In the genomic region with DNA sequence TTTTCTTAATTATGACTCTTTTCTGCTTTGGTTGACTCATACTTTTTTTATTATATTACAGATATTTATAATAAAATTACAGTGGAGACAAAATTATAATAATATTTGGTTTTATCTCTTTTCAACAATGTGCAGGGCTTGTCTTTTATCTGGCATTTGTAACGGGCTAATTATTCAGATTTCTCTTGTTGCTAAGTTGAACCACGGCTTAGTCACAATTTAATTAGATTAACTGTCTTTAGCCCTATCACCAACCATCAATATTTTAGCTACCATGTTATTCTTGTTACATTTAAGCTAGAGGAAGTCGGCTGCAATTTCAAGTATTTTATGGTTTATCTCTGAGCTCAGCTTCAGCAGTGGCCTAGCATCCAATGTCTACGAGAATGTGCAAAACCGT, we compare ENCODE assay signal across 9 cellular contexts.
"Had no signal": no experiment of that assay in that cellular context is flagged by ENCODE, and none has a peak within 500 bp of the region (broad histone marks: within the 10 kb centered on the region; RNA-seq: fewer than 3 reads in every experiment).

No MANE protein-coding gene starts in this region.

- DNase-seq: GM23248, GOT3, H7, H9, HCEC 1CT, HFFc6 had no signal

- H3K4me1 ChIP-seq: HAP-1 had no signal

- H3K4me1 Mint-ChIP-seq: GM23338, H9 had no signal

- H2AFZ ChIP-seq: GM23248, GM23338 had no signal

- H3K9me3 ChIP-seq: HAP-1 had no signal

- H3K36me3 ChIP-seq: HAP-1 had no signal

- H3K27ac Mint-ChIP-seq: GM23338, H9, HFFc6 had no signal

- H3K4me3 Mint-ChIP-seq: GM23338, H9, HFFc6 had no signal

- H3K4me2 ChIP-seq: GM23338 had no signal

- H3K27ac ChIP-seq: GM23248 had no signal

- ATAC-seq: GM23338, HCT116 had no signal

- H3K9ac ChIP-seq: GM23248 had no signal

- H3K4me3 ChIP-seq: GM23248, GM23338, HAP-1 had no signal
